Comparison of ENCODE assay signal across 25 cellular contexts in the genomic region with DNA sequence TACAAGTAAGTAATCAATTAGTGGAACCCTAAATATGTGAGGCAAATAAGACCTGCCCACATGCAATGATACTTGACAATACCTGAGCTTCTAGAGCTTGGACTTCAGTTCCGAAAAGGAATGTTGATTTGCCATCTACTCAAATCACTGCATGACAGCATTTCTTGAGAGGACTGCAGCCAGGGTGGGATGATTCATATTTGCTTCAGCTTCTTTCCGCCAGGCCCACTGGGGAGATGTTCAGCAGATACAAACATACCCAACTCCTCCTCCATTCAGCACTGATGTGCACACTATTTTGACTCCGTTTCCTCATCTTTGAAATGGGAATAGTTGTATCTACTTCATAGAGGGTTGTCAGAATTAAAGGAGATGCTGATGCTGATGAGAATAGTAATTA. TPM values are rescaled to one million over a fixed set of nuclear protein-coding genes. Genes with fewer than 3 reads are reported as not detected.
DNase-seq lines count a peak whose midpoint lies in the region; ATAC-seq and TF ChIP-seq lines count a peak whose summit lies in the region.
"Had no signal": no experiment of that assay in that cellular context is flagged by ENCODE, and none has a peak within 500 bp of the region (broad histone marks: within the 10 kb centered on the region; RNA-seq: fewer than 3 reads in every experiment).

No MANE protein-coding gene starts in this region.

- intact Hi-C loops in esophagus muscularis mucosa (cut with DNase I) (no loop called here), prostate gland (cut with DNase I) (no loop called here)

- no peak for TF ChIP-seq EP300 in esophagus muscularis mucosa (IDR thresholded peaks at IDR 0.05)

- H3K9me3 Mint-ChIP-seq in effector memory CD8-positive, alpha-beta T cell = no peaks in the 10 kb centered on the region
- H3K9me3 Mint-ChIP-seq: CD8-positive, alpha-beta T cell had no signal

- no peaks in the 10 kb centered on the region for H3F3A ChIP-seq in smooth muscle cell (ENCODE audit: low read depth)

- no peaks in the 10 kb centered on the region for H3K36me3 ChIP-seq in brain microvascular endothelial cell (replicated peaks)
- no peaks in the 10 kb centered on the region for H3K36me3 ChIP-seq in esophagus muscularis mucosa
- no peaks in the 10 kb centered on the region for H3K36me3 ChIP-seq in smooth muscle cell (ENCODE audit: low read depth)
- no peaks in the 10 kb centered on the region for H3K36me3 ChIP-seq in prostate gland
- H3K36me3 ChIP-seq: SJSA1 had no signal

- 89% methylated on average over 3 of the region's 3 CpGs for WGBS in esophagus muscularis mucosa
- WGBS in smooth muscle cell (ENCODE audit: low lambda C conversion rate) = 75% methylated on average over 3 of the region's 3 CpGs
- WGBS in prostate gland = 88% methylated on average over 3 of the region's 3 CpGs

- in situ Hi-C loops in brain microvascular endothelial cell (cut with HindIII; ENCODE audit: low pct_ligation_motif_present, low sequenced_read_pairs) = no loop called here

- no peak overlapping the region for H3K27ac Mint-ChIP-seq in effector memory CD8-positive, alpha-beta T cell
- H3K27ac Mint-ChIP-seq: B cell; CD8-positive, alpha-beta T cell had no signal

- H3K9me3 ChIP-seq in esophagus muscularis mucosa = peaks cover 0 to 6% (median 1%) of the 10 kb centered on the region in 4 donors
- H3K9me3 ChIP-seq in smooth muscle cell (replicated peaks; ENCODE audit: low read depth) = no peaks in the 10 kb centered on the region
- H3K9me3 ChIP-seq in prostate gland = no peaks in the 10 kb centered on the region
- H3K9me3 ChIP-seq: SJSA1 had no signal

- no peaks in the 10 kb centered on the region for H3K4me1 Mint-ChIP-seq in effector memory CD8-positive, alpha-beta T cell (ENCODE audit: low read depth in 2 of 2)

- DNase-seq in NCI-H226 = peak; percentile 39
- peak; percentile 48 for DNase-seq in brain microvascular endothelial cell
- DNase-seq in esophagus muscularis mucosa (ENCODE audit: extremely low spot score) = peak; percentile 29
- DNase-seq in smooth muscle cell (lab: John Stamatoyannopoulos, UW; ENCODE audit: unreplicated experiment) = no peak
- DNase-seq in NCI-H774 (lab: John Stamatoyannopoulos, UW) = no peak
- DNase-seq in prostate gland (ENCODE audit: low spot score) = no peak
- DNase-seq in effector memory CD8-positive, alpha-beta T cell = no peak
- DNase-seq in stimulated activated CD8-positive, alpha-beta memory T cell treated with anti-CD3 and anti-CD28 coated beads, Interleukin-4, amount 100 ng/mL, for 48 hours = no peak
- DNase-seq: Caco-2; CD8-positive, alpha-beta T cell; DMS79 treated with DMSO at 0.1 percent for 48 hours; NCI-H1048; NCI-H1417 treated with DMSO at 0.1 percent for 48 hours; NCI-H1694 treated with DMSO at 0.1 percent for 48 hours; NCI-H2081; NCI-H2227 treated with DMSO at 0.1 percent for 48 hours; NCI-H510A treated with DMSO at 0.1 percent for 48 hours; NCI-H748 treated with DMSO at 0.1 percent for 48 hours had no signal

- peaks cover 0 to 8% (median 2%) of the 10 kb centered on the region in 4 donors for H3K4me1 ChIP-seq in esophagus muscularis mucosa
- no peaks in the 10 kb centered on the region for H3K4me1 ChIP-seq in smooth muscle cell (ENCODE audit: low read depth)
- H3K4me1 ChIP-seq in prostate gland (replicated peaks) = no peaks in the 10 kb centered on the region
- H3K4me1 ChIP-seq: Caco-2, SJSA1 had no signal

- no peaks in the 10 kb centered on the region for H4K20me1 ChIP-seq in smooth muscle cell (ENCODE audit: low read depth)

- H2AFZ ChIP-seq in smooth muscle cell (ENCODE audit: low read depth) = no peak overlapping the region

- H3K79me2 ChIP-seq in smooth muscle cell (ENCODE audit: low read depth) = no peaks in the 10 kb centered on the region

- ATAC-seq in effector memory CD8-positive, alpha-beta T cell (replicated peaks) = no peak
- ATAC-seq: CD8-positive, alpha-beta T cell; Right ventricle myocardium inferior had no signal

- no peaks in the 10 kb centered on the region for H3K27me3 ChIP-seq in brain microvascular endothelial cell (replicated peaks)
- H3K27me3 ChIP-seq in esophagus muscularis mucosa = no peaks in the 10 kb centered on the region
- H3K27me3 ChIP-seq in smooth muscle cell (ENCODE audit: low read depth) = no peaks in the 10 kb centered on the region
- no peaks in the 10 kb centered on the region for H3K27me3 ChIP-seq in prostate gland (replicated peaks; ENCODE audit: insufficient read depth)
- H3K27me3 ChIP-seq: SJSA1 had no signal

- H3K27ac ChIP-seq in brain microvascular endothelial cell (no peak overlapping the region), esophagus muscularis mucosa (replicated peaks in 1 of 4) (no peak overlapping the region), smooth muscle cell (ENCODE audit: low read depth) (peak overlapping the region; percentile 8), prostate gland (no peak overlapping the region)
- H3K27ac ChIP-seq: C4-2B, HL-60, KMS-11, SJSA1 had no signal

- no peak overlapping the region for H3K4me3 Mint-ChIP-seq in effector memory CD8-positive, alpha-beta T cell
- H3K4me3 Mint-ChIP-seq: B cell; CD8-positive, alpha-beta T cell; IgD-negative memory B cell had no signal

- H3K4me3 ChIP-seq in brain microvascular endothelial cell (ENCODE audit: low read depth, low read length) (no peak overlapping the region), esophagus muscularis mucosa (no peak overlapping the region), smooth muscle cell (no peak overlapping the region), prostate gland (no peak overlapping the region)
- H3K4me3 ChIP-seq: SJSA1 had no signal

- TF ChIP-seq CTCF in brain microvascular endothelial cell (IDR thresholded peaks at IDR 0.05; ENCODE audit: low read depth, low read length, missing control alignments) (no peak), esophagus muscularis mucosa (IDR thresholded peaks at IDR 0.05) (no peak), smooth muscle cell (IDR thresholded peaks at IDR 0.05; ENCODE audit: borderline replicate concordance, insufficient read depth, poor library complexity, severe bottlenecking) (no peak), prostate gland (IDR thresholded peaks at IDR 0.05) (no peak)

- no peak overlapping the region for H3K4me2 ChIP-seq in smooth muscle cell
- H3K4me2 ChIP-seq: KMS-11 had no signal

- no peak overlapping the region for H3K9ac ChIP-seq in smooth muscle cell (ENCODE audit: low read depth)
- H3K9ac ChIP-seq: KMS-11 had no signal

- TF ChIP-seq POLR2A in esophagus muscularis mucosa (IDR thresholded peaks at IDR 0.05; ENCODE audit: low read depth) = no peak
- no peak for TF ChIP-seq POLR2A in prostate gland (IDR thresholded peaks at IDR 0.05)

- peaks cover 4% of the 10 kb centered on the region for H3K36me3 Mint-ChIP-seq in effector memory CD8-positive, alpha-beta T cell (ENCODE audit: insufficient read depth)
- H3K36me3 Mint-ChIP-seq: CD8-positive, alpha-beta T cell; IgD-negative memory B cell had no signal

- peaks cover 58 to 61% of the 10 kb centered on the region in 2 donors for H3K27me3 Mint-ChIP-seq in effector memory CD8-positive, alpha-beta T cell

RNA-seq across cellular contexts. Expression of a gene that starts 28.8 kb away (rescaled TPM):
- 10 to 100 TPM in 1 of 4 donors, 1 to 10 TPM in 3; 3.6 to 11.0 (median 6.1) TPM for total RNA-seq in esophagus muscularis mucosa
- 4.6 and 4.8 TPM in 2 replicates for total RNA-seq in smooth muscle cell
- polyA plus RNA-seq in smooth muscle cell = 6.9 and 8.2 TPM in 2 replicates
- 10 to 100 TPM; 17.6 to 24.6 TPM for total RNA-seq in prostate gland

Comparison
In these comparisons a context has a peak if more than half of its experiments do, and no peak if none do; other contexts are left out.
1. DNase-seq: peak in NCI-H226 (single experiment), brain microvascular endothelial cell (single experiment) and esophagus muscularis mucosa (single experiment); none in smooth muscle cell (single experiment), NCI-H774 (single experiment), prostate gland (single experiment), effector memory CD8-positive, alpha-beta T cell (0 of 3) and stimulated activated CD8-positive, alpha-beta memory T cell treated with anti-CD3 and anti-CD28 coated beads, Interleukin-4, amount 100 ng/mL, for 48 hours (single experiment).